1 cellular context compared by ENCODE assay signal in the genomic region with DNA sequence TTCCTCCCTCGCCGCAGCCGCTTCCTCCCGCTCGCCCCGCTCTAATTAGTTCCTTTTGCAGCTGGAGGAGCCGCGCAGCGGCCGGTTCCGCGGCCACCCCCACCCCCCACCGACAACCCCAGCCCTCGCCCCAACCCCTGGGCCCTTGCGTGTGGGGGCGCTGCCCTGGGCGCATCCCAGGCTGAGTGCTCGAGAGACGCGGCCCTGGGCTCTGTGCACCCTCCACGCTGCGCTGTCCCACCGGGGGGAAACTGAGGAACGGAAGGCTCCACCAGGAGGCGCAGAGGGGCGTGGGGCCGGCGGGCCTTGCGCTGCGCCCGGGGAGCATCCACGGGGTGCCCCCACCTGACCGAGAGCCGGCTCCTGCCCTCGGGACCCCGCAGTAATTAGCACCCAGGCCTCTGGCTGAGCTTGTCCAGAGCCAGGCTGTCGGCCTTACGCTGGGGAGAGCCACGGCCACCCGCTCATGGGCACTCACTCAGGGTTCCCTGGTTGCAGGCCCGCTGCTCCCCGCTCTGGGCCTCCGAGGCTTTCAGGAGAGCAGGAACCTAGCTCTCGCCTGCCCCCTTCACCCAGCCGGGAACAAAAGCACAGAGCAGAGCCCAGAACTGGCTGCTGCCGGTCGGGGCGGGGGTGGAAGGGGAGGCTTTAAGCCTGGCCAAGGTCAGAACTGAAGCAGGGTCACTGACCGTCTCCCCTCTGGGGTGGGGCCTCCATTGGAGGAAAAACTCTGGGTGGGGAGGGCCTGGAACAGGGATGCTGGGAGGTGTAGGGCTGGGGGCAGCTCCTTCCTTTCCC.
TF ChIP-seq lines count a peak whose summit lies in the region.

No MANE protein-coding gene starts in this region.

TF ChIP-seq in HepG2, 621 proteins besides CTCF, POLR2A, EP300 and RAD21 (continued from another document and continues in another):
- TF ChIP-seq ATF2 (CRISPR knock-in tag; IDR thresholded peaks at IDR 0.05) (0 out of 2 replicates have a peak, but pooled peaks have one; percentile 24), ZNF543 (CRISPR knock-in tag; IDR thresholded peaks at IDR 0.05) (no peak), ZNF224 (CRISPR knock-in tag; IDR thresholded peaks at IDR 0.05) (peak; percentile 57; the same call in 1 of the 2 replicates), GABPA (IDR thresholded peaks at IDR 0.05; ENCODE audit: low read depth, low read length) (no peak), GABPA (CRISPR knock-in tag; IDR thresholded peaks at IDR 0.05; ENCODE audit: low read depth) (0 out of 2 replicates have a peak, but pooled peaks have one; percentile 27), ZFP36L1 (CRISPR knock-in tag; IDR thresholded peaks at IDR 0.05) (no peak), ZMYM2 (CRISPR knock-in tag; IDR thresholded peaks at IDR 0.05) (peak; percentile 70; the same call in 1 of the 2 replicates), TARDBP (CRISPR knock-in tag; IDR thresholded peaks at IDR 0.05) (peak; percentile 86), NFATC3 (CRISPR knock-in tag; IDR thresholded peaks at IDR 0.05) (no peak; the same call in 1 of the 2 replicates), MIER2 (CRISPR knock-in tag; IDR thresholded peaks at IDR 0.05) (0 out of 2 replicates have a peak, but pooled peaks have one; percentile 19), ZNF546 (CRISPR knock-in tag; conservative IDR thresholded peaks at IDR 0.05) (peak; percentile 60; the same call in 1 of the 2 replicates), RCOR2 (CRISPR knock-in tag; IDR thresholded peaks at IDR 0.05) (peak; percentile 49; the same call in 1 of the 2 replicates), TBX2 (CRISPR knock-in tag; IDR thresholded peaks at IDR 0.05; ENCODE audit: borderline replicate concordance) (peak; percentile 64), ZNF326 (CRISPR knock-in tag; IDR thresholded peaks at IDR 0.05; ENCODE audit: borderline replicate concordance) (no peak), HDAC1 (CRISPR knock-in tag; IDR thresholded peaks at IDR 0.05) (peak; percentile 70), HNF4G (IDR thresholded peaks at IDR 0.05; ENCODE audit: borderline replicate concordance, low read depth, low read length) (no peak), HNF4G (CRISPR knock-in tag; IDR thresholded peaks at IDR 0.05; ENCODE audit: borderline replicate concordance, low read depth) (no peak), ZNF782 (CRISPR knock-in tag; IDR thresholded peaks at IDR 0.05; ENCODE audit: borderline replicate concordance) (no peak), KDM2A (CRISPR knock-in tag; IDR thresholded peaks at IDR 0.05; ENCODE audit: borderline replicate concordance, low read depth) (peak; percentile 83; the same call in 1 of the 2 replicates), ZBTB7B (CRISPR knock-in tag; IDR thresholded peaks at IDR 0.05) (peak; percentile 67; the same call in 1 of the 2 replicates), MED13 (CRISPR knock-in tag; IDR thresholded peaks at IDR 0.05) (no peak), ATF1 (CRISPR knock-in tag; IDR thresholded peaks at IDR 0.05) (no peak), ZMAT3 (CRISPR knock-in tag; conservative IDR thresholded peaks at IDR 0.05) (peak; percentile 72; the same call in 1 of the 2 replicates), SNAPC2 (CRISPR knock-in tag; IDR thresholded peaks at IDR 0.05) (no peak), NFIC (IDR thresholded peaks at IDR 0.05; ENCODE audit: low read length) (no peak), NR1H2 (CRISPR knock-in tag; IDR thresholded peaks at IDR 0.05; ENCODE audit: borderline replicate concordance, low read depth) (peak; percentile 56; the same call in 1 of the 2 replicates), FOSL2 (CRISPR knock-in tag; IDR thresholded peaks at IDR 0.05) (peak; percentile 53), GZF1 (CRISPR knock-in tag; IDR thresholded peaks at IDR 0.05) (peak; percentile 77; the same call in 1 of the 2 replicates), ZNF17 (CRISPR knock-in tag; IDR thresholded peaks at IDR 0.05) (no peak), ZNF337 (CRISPR knock-in tag; IDR thresholded peaks at IDR 0.05; ENCODE audit: borderline replicate concordance, low read depth) (no peak), ZNF615 (CRISPR knock-in tag; IDR thresholded peaks at IDR 0.05; ENCODE audit: borderline replicate concordance) (no peak), TMF1 (CRISPR knock-in tag; IDR thresholded peaks at IDR 0.05; ENCODE audit: low read depth) (no peak), ARNT2 (CRISPR knock-in tag; IDR thresholded peaks at IDR 0.05; ENCODE audit: low read depth) (peak; percentile 85), SMARCE1 (IDR thresholded peaks at IDR 0.05; ENCODE audit: borderline replicate concordance) (no peak), RNF2 (conservative IDR thresholded peaks at IDR 0.05; ENCODE audit: low read depth) (no peak), NFAT5 (CRISPR knock-in tag; IDR thresholded peaks at IDR 0.05) (0 out of 2 replicates have a peak, but pooled peaks have one; percentile 62), UBTF (CRISPR knock-in tag; IDR thresholded peaks at IDR 0.05) (peak; percentile 95), NR2F2 (IDR thresholded peaks at IDR 0.05; ENCODE audit: borderline replicate concordance, low read depth) (no peak), GATAD1 (CRISPR knock-in tag; IDR thresholded peaks at IDR 0.05) (peak; percentile 55; the same call in 1 of the 2 replicates), TOE1 (CRISPR knock-in tag; IDR thresholded peaks at IDR 0.05) (no peak), REPIN1 (CRISPR knock-in tag; IDR thresholded peaks at IDR 0.05; ENCODE audit: borderline replicate concordance, low read depth) (peak; percentile 47; the same call in 1 of the 2 replicates), SALL1 (CRISPR knock-in tag; IDR thresholded peaks at IDR 0.05) (peak; percentile 91), BRCA1 (CRISPR knock-in tag; IDR thresholded peaks at IDR 0.05) (no peak), REXO4 (CRISPR knock-in tag; IDR thresholded peaks at IDR 0.05; ENCODE audit: borderline replicate concordance) (no peak), IRF2 (CRISPR knock-in tag; IDR thresholded peaks at IDR 0.05) (peak; percentile 65; the same call in 1 of the 2 replicates), ZNF225 (CRISPR knock-in tag; IDR thresholded peaks at IDR 0.05) (no peak), ZSCAN25 (CRISPR knock-in tag; IDR thresholded peaks at IDR 0.05) (0 out of 2 replicates have a peak, but pooled peaks have one; percentile 42), POLR2G (IDR thresholded peaks at IDR 0.05; ENCODE audit: low read depth, low read length) (peak; percentile 49; the same call in 1 of the 2 replicates)
- TF ChIP-seq, protein P1, sequence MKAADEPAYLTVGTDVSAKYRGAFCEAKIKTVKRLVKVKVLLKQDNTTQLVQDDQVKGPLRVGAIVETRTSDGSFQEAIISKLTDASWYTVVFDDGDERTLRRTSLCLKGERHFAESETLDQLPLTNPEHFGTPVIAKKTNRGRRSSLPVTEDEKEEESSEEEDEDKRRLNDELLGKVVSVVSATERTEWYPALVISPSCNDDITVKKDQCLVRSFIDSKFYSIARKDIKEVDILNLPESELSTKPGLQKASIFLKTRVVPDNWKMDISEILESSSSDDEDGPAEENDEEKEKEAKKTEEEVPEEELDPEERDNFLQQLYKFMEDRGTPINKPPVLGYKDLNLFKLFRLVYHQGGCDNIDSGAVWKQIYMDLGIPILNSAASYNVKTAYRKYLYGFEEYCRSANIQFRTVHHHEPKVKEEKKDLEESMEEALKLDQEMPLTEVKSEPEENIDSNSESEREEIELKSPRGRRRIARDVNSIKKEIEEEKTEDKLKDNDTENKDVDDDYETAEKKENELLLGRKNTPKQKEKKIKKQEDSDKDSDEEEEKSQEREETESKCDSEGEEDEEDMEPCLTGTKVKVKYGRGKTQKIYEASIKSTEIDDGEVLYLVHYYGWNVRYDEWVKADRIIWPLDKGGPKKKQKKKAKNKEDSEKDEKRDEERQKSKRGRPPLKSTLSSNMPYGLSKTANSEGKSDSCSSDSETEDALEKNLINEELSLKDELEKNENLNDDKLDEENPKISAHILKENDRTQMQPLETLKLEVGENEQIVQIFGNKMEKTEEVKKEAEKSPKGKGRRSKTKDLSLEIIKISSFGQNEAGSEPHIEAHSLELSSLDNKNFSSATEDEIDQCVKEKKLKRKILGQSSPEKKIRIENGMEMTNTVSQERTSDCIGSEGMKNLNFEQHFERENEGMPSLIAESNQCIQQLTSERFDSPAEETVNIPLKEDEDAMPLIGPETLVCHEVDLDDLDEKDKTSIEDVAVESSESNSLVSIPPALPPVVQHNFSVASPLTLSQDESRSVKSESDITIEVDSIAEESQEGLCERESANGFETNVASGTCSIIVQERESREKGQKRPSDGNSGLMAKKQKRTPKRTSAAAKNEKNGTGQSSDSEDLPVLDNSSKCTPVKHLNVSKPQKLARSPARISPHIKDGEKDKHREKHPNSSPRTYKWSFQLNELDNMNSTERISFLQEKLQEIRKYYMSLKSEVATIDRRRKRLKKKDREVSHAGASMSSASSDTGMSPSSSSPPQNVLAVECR (CRISPR knock-in tag; IDR thresholded peaks at IDR 0.05; ENCODE audit: borderline replicate concordance), result peak; percentile 64; the same call in 1 of the 2 replicates
- TF ChIP-seq, protein P2, sequence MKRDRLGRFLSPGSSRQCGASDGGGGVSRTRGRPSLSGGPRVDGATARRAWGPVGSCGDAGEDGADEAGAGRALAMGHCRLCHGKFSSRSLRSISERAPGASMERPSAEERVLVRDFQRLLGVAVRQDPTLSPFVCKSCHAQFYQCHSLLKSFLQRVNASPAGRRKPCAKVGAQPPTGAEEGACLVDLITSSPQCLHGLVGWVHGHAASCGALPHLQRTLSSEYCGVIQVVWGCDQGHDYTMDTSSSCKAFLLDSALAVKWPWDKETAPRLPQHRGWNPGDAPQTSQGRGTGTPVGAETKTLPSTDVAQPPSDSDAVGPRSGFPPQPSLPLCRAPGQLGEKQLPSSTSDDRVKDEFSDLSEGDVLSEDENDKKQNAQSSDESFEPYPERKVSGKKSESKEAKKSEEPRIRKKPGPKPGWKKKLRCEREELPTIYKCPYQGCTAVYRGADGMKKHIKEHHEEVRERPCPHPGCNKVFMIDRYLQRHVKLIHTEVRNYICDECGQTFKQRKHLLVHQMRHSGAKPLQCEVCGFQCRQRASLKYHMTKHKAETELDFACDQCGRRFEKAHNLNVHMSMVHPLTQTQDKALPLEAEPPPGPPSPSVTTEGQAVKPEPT (CRISPR knock-in tag; IDR thresholded peaks at IDR 0.05; ENCODE audit: low read depth), result no peak
